ENCODE assay signal across 27 cellular contexts in genomic region chr2:50513724-50514123, GRCh38.
DNase-seq lines count a peak whose midpoint lies in the region; ATAC-seq and TF ChIP-seq lines count a peak whose summit lies in the region.
"Had no signal": no experiment of that assay in that cellular context is flagged by ENCODE, and none has a peak within 500 bp of the region (broad histone marks: within the 10 kb centered on the region; RNA-seq: fewer than 3 reads in every experiment).

No MANE protein-coding gene starts in this region.

- H3K27ac ChIP-seq in MM.1S (ENCODE audit: low read length) = no peak overlapping the region
- H3K27ac ChIP-seq in WERI-Rb-1 = no peak overlapping the region
- H3K27ac ChIP-seq: breast epithelium, GM23248, psoas muscle, upper lobe of right lung had no signal

- H3K9me2 ChIP-seq in MM.1S (replicated peaks; ENCODE audit: insufficient read depth, low read length) = no peaks in the 10 kb centered on the region; the same call in 1 of the 2 replicates
- H3K9me2 ChIP-seq: SK-N-SH had no signal

- H3K36me3 Mint-ChIP-seq in progenitor cell of endocrine pancreas (ENCODE audit: insufficient read depth) = no peaks in the 10 kb centered on the region
- no peaks in the 10 kb centered on the region for H3K36me3 Mint-ChIP-seq in natural killer cell
- H3K36me3 Mint-ChIP-seq: WTC11 had no signal

- no peaks in the 10 kb centered on the region for H3F3A ChIP-seq in MM.1S (ENCODE audit: insufficient read depth, low read length)

- H3K4me3 ChIP-seq in MM.1S (ENCODE audit: low read length) (no peak overlapping the region), WERI-Rb-1 (ENCODE audit: low read depth, low read length) (no peak overlapping the region)
- H3K4me3 ChIP-seq: breast epithelium, GM23248, psoas muscle, upper lobe of right lung had no signal

- H3K4me1 ChIP-seq in MM.1S (ENCODE audit: low read length) = peaks cover 5% of the 10 kb centered on the region; the same call in 1 of the 2 replicates
- H3K4me1 ChIP-seq: breast epithelium, psoas muscle, upper lobe of right lung had no signal

- H3K79me2 ChIP-seq in MM.1S (ENCODE audit: low read length) = no peaks in the 10 kb centered on the region

- no peak overlapping the region for H3K9ac ChIP-seq in MM.1S (ENCODE audit: low read length)
- H3K9ac ChIP-seq: GM23248, SK-N-SH had no signal

- ATAC-seq in GM21529 (IDR thresholded peaks at IDR 0.05; ENCODE audit: unreplicated experiment) (no peak), natural killer cell (no peak)
- ATAC-seq: left ventricle myocardium superior, Panc1, psoas muscle, upper lobe of right lung, WTC11 had no signal

- H3K4me2 ChIP-seq in MM.1S (ENCODE audit: low read depth, low read length) = no peak overlapping the region
- H3K4me2 ChIP-seq: SK-N-SH had no signal

- intact Hi-C loops in natural killer cell (cut with micrococcal nuclease) = no loop called here

- H4K20me1 ChIP-seq in MM.1S (ENCODE audit: insufficient read depth, low read length) = no peaks in the 10 kb centered on the region

- H3K9me3 ChIP-seq in MM.1S (replicated peaks; ENCODE audit: insufficient read depth, low read length) = no peaks in the 10 kb centered on the region
- no peaks in the 10 kb centered on the region for H3K9me3 ChIP-seq in WERI-Rb-1 (ENCODE audit: severe bottlenecking)
- H3K9me3 ChIP-seq: breast epithelium, psoas muscle, SK-N-SH, upper lobe of right lung had no signal

- TF ChIP-seq CTCF in MM.1S (IDR thresholded peaks at IDR 0.05; ENCODE audit: low read length) (peak; percentile 33; the same call in 1 of the 2 replicates), WERI-Rb-1 (IDR thresholded peaks at IDR 0.05; ENCODE audit: low read depth, low read length) (peak; percentile 17; the same call in 1 of the 2 replicates), progenitor cell of endocrine pancreas (IDR thresholded peaks at IDR 0.05; ENCODE audit: unreplicated experiment) (peak; percentile 30), natural killer cell (IDR thresholded peaks at IDR 0.05) (no peak)

- H3K4me1 Mint-ChIP-seq in progenitor cell of endocrine pancreas (ENCODE audit: low read depth) (no peaks in the 10 kb centered on the region), natural killer cell (no peaks in the 10 kb centered on the region)
- H3K4me1 Mint-ChIP-seq: activated CD4-positive, alpha-beta memory T cell treated with anti-CD3 and anti-CD28 coated beads, Interleukin-2, amount 10 ng/mL, durations not matched to agents 7 days and 5 days had no signal

- H3K27ac Mint-ChIP-seq in progenitor cell of endocrine pancreas = no peak overlapping the region
- H3K27ac Mint-ChIP-seq in natural killer cell = no peak overlapping the region
- H3K27ac Mint-ChIP-seq: activated CD4-positive, alpha-beta memory T cell treated with anti-CD3 and anti-CD28 coated beads, Interleukin-2, amount 10 ng/mL, durations not matched to agents 7 days and 5 days; nephron progenitor cell; T-helper 2 cell treated with Interferon-gamma antibody and Interleukin-4, amounts not matched to agents 5 μg/mL and 100 μg/mL, for 36 hours; WTC11 had no signal

- H3K27me3 Mint-ChIP-seq in progenitor cell of endocrine pancreas = no peaks in the 10 kb centered on the region
- H3K27me3 Mint-ChIP-seq in natural killer cell (ENCODE audit: low read depth in 2 of 2) = no peaks in the 10 kb centered on the region
- H3K27me3 Mint-ChIP-seq: activated CD4-positive, alpha-beta memory T cell treated with anti-CD3 and anti-CD28 coated beads, Interleukin-2, amount 10 ng/mL, durations not matched to agents 7 days and 5 days had no signal

- H3K27me3 ChIP-seq in MM.1S (replicated peaks; ENCODE audit: insufficient read depth, low read length) = no peaks in the 10 kb centered on the region
- no peaks in the 10 kb centered on the region for H3K27me3 ChIP-seq in WERI-Rb-1 (ENCODE audit: insufficient read depth, low read depth, severe bottlenecking)
- H3K27me3 ChIP-seq: breast epithelium, upper lobe of right lung had no signal

- no peaks in the 10 kb centered on the region for H3K9me3 Mint-ChIP-seq in progenitor cell of endocrine pancreas (ENCODE audit: low read depth)
- H3K9me3 Mint-ChIP-seq in natural killer cell = peaks cover 0 to 3% of the 10 kb centered on the region in 2 donors
- H3K9me3 Mint-ChIP-seq: activated CD4-positive, alpha-beta memory T cell treated with anti-CD3 and anti-CD28 coated beads, Interleukin-2, amount 10 ng/mL, durations not matched to agents 7 days and 5 days; nephron progenitor cell; T-helper 2 cell treated with Interferon-gamma antibody and Interleukin-4, amounts not matched to agents 5 μg/mL and 100 μg/mL, for 36 hours; WTC11 had no signal

- DNase-seq in NCI-H146 (lab: John Stamatoyannopoulos, UW) = peak; percentile 3
- DNase-seq in NCI-H146 treated with DMSO at 0.1 percent for 48 hours (lab: John Stamatoyannopoulos, UW; ENCODE audit: unreplicated experiment) = no peak
- peak; percentile 31 for DNase-seq in MM.1S
- DNase-seq in WERI-Rb-1 = no peak
- DNase-seq in progenitor cell of endocrine pancreas (ENCODE audit: low spot score, unreplicated experiment) = no peak
- no peak for DNase-seq in natural killer cell
- no peak for DNase-seq in HT-29 (ENCODE audit: low spot score)
- DNase-seq: activated CD4-positive, alpha-beta memory T cell treated with anti-CD3 and anti-CD28 coated beads, Interleukin-2, amount 10 ng/mL, durations not matched to agents 7 days and 5 days; activated gamma-delta T cell treated with Interleukin-2 at 50 U/mL for 16 hours; C1 segment of cervical spinal cord; dermis blood vessel endothelial cell; GM23248; KBM-7; left ventricle myocardium superior; midbrain; NCI-H1105; NCI-H748 treated with DMSO at 0.1 percent for 48 hours; nephron progenitor cell; psoas muscle; SK-N-SH; stimulated activated CD4-positive, alpha-beta T cell treated with anti-CD3 and anti-CD28 coated beads, Interleukin-4, amount 100 ng/mL, for 4 hours; upper lobe of right lung had no signal

- H3K4me3 Mint-ChIP-seq in progenitor cell of endocrine pancreas (ENCODE audit: low read depth) (no peak overlapping the region), natural killer cell (no peak overlapping the region)
- H3K4me3 Mint-ChIP-seq: activated CD4-positive, alpha-beta memory T cell treated with anti-CD3 and anti-CD28 coated beads, Interleukin-2, amount 10 ng/mL, durations not matched to agents 7 days and 5 days; nephron progenitor cell; T-helper 2 cell treated with Interferon-gamma antibody and Interleukin-4, amounts not matched to agents 5 μg/mL and 100 μg/mL, for 36 hours; WTC11 had no signal

- no peaks in the 10 kb centered on the region for H3K36me3 ChIP-seq in MM.1S (replicated peaks; ENCODE audit: insufficient read depth, low read length)
- H3K36me3 ChIP-seq in WERI-Rb-1 = no peaks in the 10 kb centered on the region
- H3K36me3 ChIP-seq: breast epithelium, upper lobe of right lung had no signal

- H2AFZ ChIP-seq in MM.1S (ENCODE audit: low read length) = no peak overlapping the region
- H2AFZ ChIP-seq: GM23248 had no signal

Comparison
In these comparisons a context has a peak if more than half of its experiments do, and no peak if none do; other contexts are left out.
1. DNase-seq: peak in NCI-H146 (single experiment) and MM.1S (single experiment); none in NCI-H146 treated with DMSO at 0.1 percent for 48 hours (single experiment), WERI-Rb-1 (single experiment), progenitor cell of endocrine pancreas (single experiment), natural killer cell (single experiment) and HT-29 (single experiment).